ENCODE assay signal across 9 cellular contexts in genomic region chr13:70960841-70961443, GRCh38.
A peak's percentile ranks its signal among the peaks of the same experiment; 100 is the strongest.
DNase-seq lines count a peak whose midpoint lies in the region; ATAC-seq and TF ChIP-seq lines count a peak whose summit lies in the region.
"Had no signal": no experiment of that assay in that cellular context is flagged by ENCODE, and none has a peak within 500 bp of the region (broad histone marks: within the 10 kb centered on the region; RNA-seq: fewer than 3 reads in every experiment).

No MANE protein-coding gene starts in this region.

- 30 to 45% methylated on average over 9 of the region's 9 CpGs for WGBS in sigmoid colon, 2 donors

- CTCF ChIA-PET in activated CD4-positive, alpha-beta memory T cell treated with anti-CD3 and anti-CD28 coated beads, Interleukin-2, amount 10 ng/mL, durations not matched to agents 7 days and 5 days (lab: Charles Lee) = interaction anchor here (1.1 kb wide), 1 partner anchor 918 kb away, joined by 3 read pairs; no protein-coding TSS in a partner anchor

- TF ChIP-seq CTCF in foreskin fibroblast (IDR thresholded peaks at IDR 0.05; ENCODE audit: low read depth, low read length) (peak; percentile 42), sigmoid colon (IDR thresholded peaks at IDR 0.05) (peak in 1 of 4 experiments; percentile 16)

- H3K4me1 ChIP-seq in sigmoid colon = no peaks in the 10 kb centered on the region

- peak; percentile 37 for ATAC-seq in HG03060 (IDR thresholded peaks at IDR 0.05; ENCODE audit: low read depth, unreplicated experiment)
- no peak for ATAC-seq in GM19395 (IDR thresholded peaks at IDR 0.05; ENCODE audit: unreplicated experiment)
- no peak for ATAC-seq in GM19467 (IDR thresholded peaks at IDR 0.05; ENCODE audit: unreplicated experiment)

- H3K4me1 Mint-ChIP-seq in activated CD4-positive, alpha-beta memory T cell treated with anti-CD3 and anti-CD28 coated beads, Interleukin-2, amount 10 ng/mL, durations not matched to agents 7 days and 5 days = no peaks in the 10 kb centered on the region

- no peak for TF ChIP-seq EP300 in sigmoid colon (IDR thresholded peaks at IDR 0.05)

- TF ChIP-seq POLR2A in sigmoid colon (IDR thresholded peaks at IDR 0.05) = no peak

- H3K36me3 Mint-ChIP-seq in activated CD4-positive, alpha-beta memory T cell treated with anti-CD3 and anti-CD28 coated beads, Interleukin-2, amount 10 ng/mL, durations not matched to agents 7 days and 5 days (ENCODE audit: low read depth) = no peaks in the 10 kb centered on the region

- H3K27me3 ChIP-seq in sigmoid colon = no peaks in the 10 kb centered on the region
- H3K27me3 ChIP-seq: neutrophil had no signal

- POLR2A ChIA-PET in activated CD4-positive, alpha-beta memory T cell treated with anti-CD3 and anti-CD28 coated beads, Interleukin-2, amount 10 ng/mL, durations not matched to agents 7 days and 5 days (lab: Charles Lee) = no interaction called here

- no peaks in the 10 kb centered on the region for H3K36me3 ChIP-seq in sigmoid colon
- H3K36me3 ChIP-seq: neutrophil had no signal

- H3K27ac ChIP-seq in sigmoid colon = no peak overlapping the region
- H3K27ac ChIP-seq: neutrophil had no signal

- no peaks in the 10 kb centered on the region for H3K27me3 Mint-ChIP-seq in activated CD4-positive, alpha-beta memory T cell treated with anti-CD3 and anti-CD28 coated beads, Interleukin-2, amount 10 ng/mL, durations not matched to agents 7 days and 5 days

- H3K4me3 Mint-ChIP-seq in activated CD4-positive, alpha-beta memory T cell treated with anti-CD3 and anti-CD28 coated beads, Interleukin-2, amount 10 ng/mL, durations not matched to agents 7 days and 5 days = no peak overlapping the region

- DNase-seq in GM03348 (ENCODE audit: low spot score) (peak; percentile 5), SHP77 (lab: John Stamatoyannopoulos, UW) (peak; percentile 13 to 20), foreskin fibroblast (peak in 1 of 2 donors; percentile 16), sigmoid colon (no peak)
- DNase-seq in activated CD4-positive, alpha-beta memory T cell treated with anti-CD3 and anti-CD28 coated beads, Interleukin-2, amount 10 ng/mL, durations not matched to agents 7 days and 5 days = no peak

- H3K9me3 Mint-ChIP-seq in activated CD4-positive, alpha-beta memory T cell treated with anti-CD3 and anti-CD28 coated beads, Interleukin-2, amount 10 ng/mL, durations not matched to agents 7 days and 5 days = no peaks in the 10 kb centered on the region

- H3K27ac Mint-ChIP-seq in activated CD4-positive, alpha-beta memory T cell treated with anti-CD3 and anti-CD28 coated beads, Interleukin-2, amount 10 ng/mL, durations not matched to agents 7 days and 5 days = no peak overlapping the region

- intact Hi-C loops in sigmoid colon (cut with DNase I) = no loop called here

- peak overlapping the region in 1 of 2 donors; percentile 25 for H3K4me3 ChIP-seq in foreskin fibroblast (ENCODE audit: low read depth in 1 of 2, low read length in 2 of 2)
- H3K4me3 ChIP-seq in sigmoid colon = no peak overlapping the region

- no peaks in the 10 kb centered on the region for H3K9me3 ChIP-seq in sigmoid colon
- H3K9me3 ChIP-seq: neutrophil had no signal

Comparison
In these comparisons a context has a peak if more than half of its experiments do, and no peak if none do; other contexts are left out.
1. DNase-seq: peak in GM03348 (single experiment) and SHP77 (2 of 2); none in activated CD4-positive, alpha-beta memory T cell treated with anti-CD3 and anti-CD28 coated beads, Interleukin-2, amount 10 ng/mL, durations not matched to agents 7 days and 5 days (single experiment) and sigmoid colon (single experiment).